ENCODE assay signal across 31 cellular contexts in the genomic region with DNA sequence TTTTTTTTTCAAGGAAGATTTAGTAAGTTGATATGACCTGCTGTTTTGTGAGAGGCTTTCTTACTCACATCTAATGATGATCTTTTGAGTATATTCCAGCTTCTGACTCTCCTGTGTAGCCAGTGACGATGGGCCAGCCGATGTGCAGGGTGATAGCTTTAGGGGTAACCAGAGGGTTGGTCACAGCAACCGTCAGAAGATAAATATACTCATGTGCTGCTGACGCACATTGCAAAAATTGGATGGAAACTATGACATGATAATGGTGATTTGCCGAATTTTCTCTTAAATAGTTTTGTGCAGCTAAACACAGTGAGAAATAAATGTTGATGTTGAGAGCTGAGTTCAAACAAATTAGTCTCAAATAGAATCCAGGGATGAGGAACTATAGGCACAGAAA.
"Had no signal": no experiment of that assay in that cellular context is flagged by ENCODE, and none has a peak within 500 bp of the region (broad histone marks: within the 10 kb centered on the region; RNA-seq: fewer than 3 reads in every experiment).

No MANE protein-coding gene starts in this region.

- DNase-seq: activated CD4-positive, alpha-beta T cell treated with anti-CD3 and anti-CD28 coated beads, Interleukin-2, amount 50 U/mL, for 1 hour; activated CD4-positive, CD25-positive, alpha-beta regulatory T cell treated with anti-CD3 and anti-CD28 coated beads, Interleukin-2, amount 50 U/mL, for 72 hours; activated CD8-positive, alpha-beta T cell treated with anti-CD3 and anti-CD28 coated beads for 36 hours; activated T-cell treated with anti-CD3 and anti-CD28 coated beads, Interleukin-2, amount 50 U/mL, for 4 hours; central memory CD4-positive, alpha-beta T cell; dermis blood vessel endothelial cell; effector CD4-positive, alpha-beta T cell; gastrocnemius medialis; glutamatergic neuron; islet precursor cell; left ventricle myocardium inferior; mesendoderm; nephron progenitor cell; ovary; retina; stimulated activated CD4-positive, alpha-beta T cell treated with anti-CD3 and anti-CD28 coated beads, Interleukin-12 subunit alpha, Interleukin-12 subunit beta, amount 100 ng/mL, for 4 hours; stimulated activated CD4-positive, alpha-beta T cell treated with anti-CD3 and anti-CD28 coated beads, Interleukin-4, amount 100 ng/mL, for 1 hour; stimulated activated naive CD8-positive, alpha-beta T cell treated with anti-CD3 and anti-CD28 coated beads, Interleukin-15, Interleukin-2, amounts not matched to agents 100 U/mL and 50 U/mL, for 24 hours; T-helper 9 cell; testis; trophoblast cell; uterus; WERI-Rb-1 had no signal

- H3K36me3 ChIP-seq: breast epithelium, ovary, prostate gland, uterus, WERI-Rb-1 had no signal

- H3K4me1 ChIP-seq: breast epithelium, left ventricle myocardium inferior, prostate gland, testis, uterus had no signal

- H3K4me3 Mint-ChIP-seq: activated CD8-positive, alpha-beta T cell treated with anti-CD3 and anti-CD28 coated beads for 36 hours; activated T-cell treated with anti-CD3 and anti-CD28 coated beads, Interleukin-2, amount 50 U/mL, for 4 hours; nephron progenitor cell had no signal

- H3K27me3 ChIP-seq: breast epithelium, gastrocnemius medialis, ovary, testis, uterus had no signal

- H3K9me3 ChIP-seq: breast epithelium, gastrocnemius medialis, left ventricle myocardium inferior, ovary, prostate gland, testis, uterus had no signal

- H3K4me3 ChIP-seq: breast epithelium, gastrocnemius medialis, left ventricle myocardium inferior, lung, ovary, prostate gland, skin epidermis, testis, uterus had no signal

- H3K27me3 Mint-ChIP-seq: activated CD8-positive, alpha-beta T cell treated with anti-CD3 and anti-CD28 coated beads for 36 hours had no signal

- H3K27ac ChIP-seq: breast epithelium, epithelial cell of prostate, gastrocnemius medialis, left ventricle myocardium inferior, ovary, prostate gland, skin epidermis, testis, uterus, WERI-Rb-1 had no signal

- H3K9me3 Mint-ChIP-seq: activated CD8-positive, alpha-beta T cell treated with anti-CD3 and anti-CD28 coated beads for 36 hours; activated naive CD4-positive, alpha-beta T cell treated with anti-CD3 and anti-CD28 coated beads, Interleukin-2, amount 50 U/mL, for 72 hours; activated T-cell treated with anti-CD3 and anti-CD28 coated beads, Interleukin-2, amount 50 U/mL, for 4 hours; activated T-helper 2 cell treated with anti-CD3 and anti-CD28 coated beads, Interferon-gamma antibody, Interleukin-2, Interleukin-4, amounts not matched to agents 10 μg/mL and 5 μg/mL and 100 μg/mL, durations not matched to agents 14 hours and 24 hours and 36 hours; nephron progenitor cell had no signal

- ATAC-seq: activated CD8-positive, alpha-beta T cell treated with anti-CD3 and anti-CD28 coated beads for 36 hours; activated naive CD4-positive, alpha-beta T cell treated with anti-CD3 and anti-CD28 coated beads, Interleukin-2, amount 50 U/mL, for 72 hours; activated T-cell treated with anti-CD3 and anti-CD28 coated beads, Interleukin-2, amount 50 U/mL, for 4 hours; gastrocnemius medialis; sciatic nerve; stimulated activated naive CD8-positive, alpha-beta T cell treated with anti-CD3 and anti-CD28 coated beads, Interleukin-15, Interleukin-2, amounts not matched to agents 100 U/mL and 50 U/mL, for 24 hours had no signal

- H3K27ac Mint-ChIP-seq: activated CD8-positive, alpha-beta T cell treated with anti-CD3 and anti-CD28 coated beads for 36 hours; activated naive CD4-positive, alpha-beta T cell treated with anti-CD3 and anti-CD28 coated beads, Interleukin-2, amount 50 U/mL, for 72 hours; nephron progenitor cell had no signal
